In the genomic region with DNA sequence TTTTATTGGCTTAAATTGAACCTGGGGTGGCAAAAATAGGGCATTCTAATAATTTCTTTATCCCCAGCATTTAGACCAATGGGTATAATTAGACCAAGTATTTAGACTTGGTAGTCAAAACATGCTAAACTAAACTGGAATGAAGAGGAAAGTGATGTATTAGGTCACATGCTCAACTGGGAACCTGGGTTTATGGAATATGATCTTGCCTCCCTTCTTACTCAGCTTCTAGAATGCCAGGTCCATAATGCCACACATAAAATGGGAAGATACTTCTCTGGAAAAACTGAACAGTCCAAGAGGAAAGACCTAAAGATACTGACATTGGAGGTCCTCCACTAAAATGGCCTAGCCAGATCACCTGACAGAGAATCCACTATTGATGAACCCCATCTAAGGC, we compare ENCODE assay signal across 20 cellular contexts. TPM values are rescaled to one million over a fixed set of nuclear protein-coding genes. Genes with fewer than 3 reads are reported as not detected.
A peak's percentile ranks its signal among the peaks of the same experiment; 100 is the strongest.
DNase-seq lines count a peak whose midpoint lies in the region; ATAC-seq and TF ChIP-seq lines count a peak whose summit lies in the region.
"Had no signal": no experiment of that assay in that cellular context is flagged by ENCODE, and none has a peak within 500 bp of the region (broad histone marks: within the 10 kb centered on the region; RNA-seq: fewer than 3 reads in every experiment).

No MANE protein-coding gene starts in this region.

- TF ChIP-seq CTCF in GM23338 (conservative IDR thresholded peaks at IDR 0.05; ENCODE audit: low read depth in 2 of 2), result no peak

- no peaks in the 10 kb centered on the region for H3F3A ChIP-seq in GM23338 (replicated peaks; ENCODE audit: low read depth)

- no peak for DNase-seq in activated CD4-positive, alpha-beta T cell treated with anti-CD3 and anti-CD28 coated beads for 36 hours
- DNase-seq in activated CD4-positive, alpha-beta T cell treated with anti-CD3 and anti-CD28 coated beads for 48 hours, result no peak
- no peak for DNase-seq in GM23338 (ENCODE audit: low spot score)
- DNase-seq in naive thymus-derived CD4-positive, alpha-beta T cell, result no peak
- DNase-seq in germinal center (ENCODE audit: low spot score), result no peak
- DNase-seq in activated effector memory CD4-positive, alpha-beta T cell treated with Interleukin-2 at 50 U/mL for 16 hours, result no peak
- DNase-seq: aorta, HFFc6, midbrain, NCI-H187 treated with DMSO at 0.1 percent for 48 hours, nucleus accumbens, right cardiac atrium, uterus had no signal

- H3K4me3 ChIP-seq in GM23338, result no peak overlapping the region
- H3K4me3 ChIP-seq in naive thymus-derived CD4-positive, alpha-beta T cell (ENCODE audit: low read length), result peak overlapping the region; percentile 59
- H3K4me3 ChIP-seq: A549, uterus had no signal

- 0 out of 2 replicates have a peak overlapping the region, but pooled peaks have one; percentile 43 for H2AFZ ChIP-seq in GM23338

- no peaks in the 10 kb centered on the region for H4K20me1 ChIP-seq in GM23338 (replicated peaks; ENCODE audit: insufficient read depth)

- H3K79me2 ChIP-seq in GM23338 (replicated peaks; ENCODE audit: insufficient read depth), result no peaks in the 10 kb centered on the region

- intact Hi-C loops in activated CD4-positive, alpha-beta T cell treated with anti-CD3 and anti-CD28 coated beads for 36 hours (cut with DNase I, micrococcal nuclease), result no loop called here
- intact Hi-C loops in naive thymus-derived CD4-positive, alpha-beta T cell (cut with micrococcal nuclease), result no loop called here

- H3K4me3 Mint-ChIP-seq in activated CD4-positive, alpha-beta T cell treated with anti-CD3 and anti-CD28 coated beads for 36 hours, result peak overlapping the region; percentile 50
- H3K4me3 Mint-ChIP-seq in GM23338, result no peak overlapping the region
- peak overlapping the region; percentile 54 for H3K4me3 Mint-ChIP-seq in activated T-helper 17 cell treated with anti-CD3 and anti-CD28 coated beads, Interleukin-2, amount 50 U/mL, for 72 hours
- peak overlapping the region; percentile 63 to 88 (median 80) for H3K4me3 Mint-ChIP-seq in naive thymus-derived CD4-positive, alpha-beta T cell
- H3K4me3 Mint-ChIP-seq: HFFc6 had no signal

- ATAC-seq in activated CD4-positive, alpha-beta T cell treated with anti-CD3 and anti-CD28 coated beads for 36 hours, result no peak
- ATAC-seq in GM23338, result no peak
- no peak for ATAC-seq in activated T-helper 17 cell treated with anti-CD3 and anti-CD28 coated beads, Interleukin-2, amount 50 U/mL, for 72 hours (replicated peaks)
- ATAC-seq in naive thymus-derived CD4-positive, alpha-beta T cell, result no peak
- ATAC-seq in HG02588 (IDR thresholded peaks at IDR 0.05; ENCODE audit: unreplicated experiment), result no peak
- ATAC-seq: A549; activated CD4-positive, CD25-positive, alpha-beta regulatory T cell treated with anti-CD3 and anti-CD28 coated beads, Interleukin-2, amount 50 U/mL, for 24 hours; right cardiac atrium; Right ventricle myocardium inferior had no signal

- no peaks in the 10 kb centered on the region for H3K27me3 ChIP-seq in GM23338 (ENCODE audit: insufficient read depth)
- no peaks in the 10 kb centered on the region for H3K27me3 ChIP-seq in naive thymus-derived CD4-positive, alpha-beta T cell (ENCODE audit: control insufficient read depth in 2 of 2, insufficient read depth in 2 of 2, low read length in 2 of 2)
- H3K27me3 ChIP-seq: uterus had no signal

- no peaks in the 10 kb centered on the region for H3K27me3 Mint-ChIP-seq in activated CD4-positive, alpha-beta T cell treated with anti-CD3 and anti-CD28 coated beads for 36 hours
- H3K27me3 Mint-ChIP-seq in GM23338 (ENCODE audit: insufficient read depth, low read depth, poor library complexity), result peaks cover 9% of the 10 kb centered on the region
- no peaks in the 10 kb centered on the region for H3K27me3 Mint-ChIP-seq in activated T-helper 17 cell treated with anti-CD3 and anti-CD28 coated beads, Interleukin-2, amount 50 U/mL, for 72 hours
- H3K27me3 Mint-ChIP-seq in naive thymus-derived CD4-positive, alpha-beta T cell, result no peaks in the 10 kb centered on the region

- CTCF ChIA-PET in activated CD4-positive, alpha-beta T cell treated with anti-CD3 and anti-CD28 coated beads for 36 hours (lab: Charles Lee), result interaction anchor here (0.6 to 1.5 kb wide), 6 partner anchors 9 to 286 kb away, joined by 3 to 9 read pairs (median 4); partner anchors contain the start of gene DAZAP2
- CTCF ChIA-PET in naive thymus-derived CD4-positive, alpha-beta T cell (lab: Charles Lee), result interaction anchor here (0.6 to 2.1 kb wide), 3 partner anchors 9 to 77 kb away, joined by 4 to 18 read pairs (median 5); no protein-coding TSS in a partner anchor

- no peaks in the 10 kb centered on the region for H3K4me1 ChIP-seq in GM23338 (ENCODE audit: insufficient read depth)
- peaks cover 43 to 61% of the 10 kb centered on the region in 2 donors for H3K4me1 ChIP-seq in naive thymus-derived CD4-positive, alpha-beta T cell (ENCODE audit: control insufficient read depth in 2 of 2, insufficient read depth in 2 of 2, low read length in 2 of 2)
- H3K4me1 ChIP-seq: uterus had no signal

- peaks cover 50% of the 10 kb centered on the region for H3K4me1 Mint-ChIP-seq in activated CD4-positive, alpha-beta T cell treated with anti-CD3 and anti-CD28 coated beads for 36 hours
- H3K4me1 Mint-ChIP-seq in GM23338, result no peaks in the 10 kb centered on the region; the same call in 1 of the 3 replicates
- peaks cover 26% of the 10 kb centered on the region for H3K4me1 Mint-ChIP-seq in activated T-helper 17 cell treated with anti-CD3 and anti-CD28 coated beads, Interleukin-2, amount 50 U/mL, for 72 hours
- H3K4me1 Mint-ChIP-seq in naive thymus-derived CD4-positive, alpha-beta T cell, result peaks cover 40 to 85% (median 69%) of the 10 kb centered on the region in 7 donors

- H3K36me3 Mint-ChIP-seq in activated CD4-positive, alpha-beta T cell treated with anti-CD3 and anti-CD28 coated beads for 36 hours (ENCODE audit: low read depth), result no peaks in the 10 kb centered on the region
- no peaks in the 10 kb centered on the region for H3K36me3 Mint-ChIP-seq in GM23338 (ENCODE audit: low read depth)
- H3K36me3 Mint-ChIP-seq in activated T-helper 17 cell treated with anti-CD3 and anti-CD28 coated beads, Interleukin-2, amount 50 U/mL, for 72 hours (ENCODE audit: low read depth), result no peaks in the 10 kb centered on the region
- H3K36me3 Mint-ChIP-seq in naive thymus-derived CD4-positive, alpha-beta T cell, result peaks cover 0 to 4% (median 0%) of the 10 kb centered on the region in 5 donors

- POLR2A ChIA-PET in activated CD4-positive, alpha-beta T cell treated with anti-CD3 and anti-CD28 coated beads for 36 hours (lab: Charles Lee), result no interaction called here
- POLR2A ChIA-PET in naive thymus-derived CD4-positive, alpha-beta T cell (lab: Charles Lee), result interaction anchor here (0.5 to 23.8 kb wide), 8 partner anchors 7 to 87 kb away, joined by 3 to 320 read pairs (median 4); partner anchors contain the start of gene BIN2

- H3K9me3 ChIP-seq in naive thymus-derived CD4-positive, alpha-beta T cell (ENCODE audit: control insufficient read depth in 2 of 3, low read length in 3 of 3), result no peaks in the 10 kb centered on the region
- H3K9me3 ChIP-seq: A549, uterus had no signal

- no peaks in the 10 kb centered on the region for H3K9me3 Mint-ChIP-seq in activated CD4-positive, alpha-beta T cell treated with anti-CD3 and anti-CD28 coated beads for 36 hours (ENCODE audit: low read depth)
- H3K9me3 Mint-ChIP-seq in GM23338, result no peaks in the 10 kb centered on the region; the same call in 2 of the 3 replicates
- no peaks in the 10 kb centered on the region for H3K9me3 Mint-ChIP-seq in activated T-helper 17 cell treated with anti-CD3 and anti-CD28 coated beads, Interleukin-2, amount 50 U/mL, for 72 hours
- H3K9me3 Mint-ChIP-seq in naive thymus-derived CD4-positive, alpha-beta T cell, result no peaks in the 10 kb centered on the region
- H3K9me3 Mint-ChIP-seq: HFFc6 had no signal

- H3K27ac Mint-ChIP-seq in activated CD4-positive, alpha-beta T cell treated with anti-CD3 and anti-CD28 coated beads for 36 hours, result peak overlapping the region; percentile 82
- no peak overlapping the region for H3K27ac Mint-ChIP-seq in GM23338
- peak overlapping the region; percentile 48 for H3K27ac Mint-ChIP-seq in activated T-helper 17 cell treated with anti-CD3 and anti-CD28 coated beads, Interleukin-2, amount 50 U/mL, for 72 hours
- H3K27ac Mint-ChIP-seq in naive thymus-derived CD4-positive, alpha-beta T cell, result peak overlapping the region; percentile 69 to 96 (median 92)
- H3K27ac Mint-ChIP-seq: HFFc6 had no signal

- no peak overlapping the region for H3K27ac ChIP-seq in GM23338 (ENCODE audit: low read depth)
- H3K27ac ChIP-seq in naive thymus-derived CD4-positive, alpha-beta T cell (ENCODE audit: low read depth, low read length), result peak overlapping the region; percentile 65
- H3K27ac ChIP-seq: A549, uterus had no signal

- H3K36me3 ChIP-seq in GM23338 (ENCODE audit: insufficient read depth), result no peaks in the 10 kb centered on the region
- no peaks in the 10 kb centered on the region for H3K36me3 ChIP-seq in naive thymus-derived CD4-positive, alpha-beta T cell (ENCODE audit: control insufficient read depth in 2 of 3, insufficient read depth in 3 of 3, low read length in 3 of 3)
- H3K36me3 ChIP-seq: uterus had no signal

- no peaks in the 10 kb centered on the region for H3K9me2 ChIP-seq in GM23338 (ENCODE audit: insufficient read depth)

- H3K4me2 ChIP-seq in GM23338, result no peak overlapping the region
- H3K4me2 ChIP-seq: A549 had no signal

RNA-seq across cellular contexts. Expression of gene BIN2, which starts 6.2 kb away (rescaled TPM):
- 10 to 100 TPM; 39.9 to 48.8 TPM for total RNA-seq in activated CD4-positive, alpha-beta T cell treated with anti-CD3 and anti-CD28 coated beads for 36 hours
- total RNA-seq in GM23338 (2014; rRNA removed; shearing (Covaris generic)), result 0.23 TPM in 1 of 2 replicates, not detected in the other
- 0.17 TPM in 1 of 2 replicates, not detected in the other for polyA plus RNA-seq in GM23338 (2016; fragmentation: Nextera tagmentation; extraction: Ambion mirVana)
- 10 to 100 TPM; 45.8 to 78.8 TPM for total RNA-seq in activated T-helper 17 cell treated with anti-CD3 and anti-CD28 coated beads, Interleukin-2, amount 50 U/mL, for 72 hours
- 100 to 1,000 TPM; 159 to 255 (median 249) TPM for total RNA-seq in naive thymus-derived CD4-positive, alpha-beta T cell
- polyA plus RNA-seq in naive thymus-derived CD4-positive, alpha-beta T cell, result 100 to 1,000 TPM; 198 to 290 TPM
- total RNA-seq: HFFc6, NCI-H460 had no signal

RNA-seq across cellular contexts. Expression of gene CELA1, which starts 16.3 kb away (rescaled TPM):
- total RNA-seq in activated CD4-positive, alpha-beta T cell treated with anti-CD3 and anti-CD28 coated beads for 36 hours, result under 1 TPM in 1 of 2 experiments, not detected in 1; 0.18 TPM
- not detected in 2 replicates for total RNA-seq in GM23338 (2014; rRNA removed; shearing (Covaris generic))
- polyA plus RNA-seq in GM23338 (2016; fragmentation: Nextera tagmentation; extraction: Ambion mirVana), result not detected in 2 replicates
- not detected for total RNA-seq in activated T-helper 17 cell treated with anti-CD3 and anti-CD28 coated beads, Interleukin-2, amount 50 U/mL, for 72 hours
- total RNA-seq in naive thymus-derived CD4-positive, alpha-beta T cell, result 1 to 10 TPM in 4 of 5 experiments, not detected in 1; 1.1 to 2.1 (median 1.4) TPM
- 1 to 10 TPM; 3.8 to 9.2 TPM for polyA plus RNA-seq in naive thymus-derived CD4-positive, alpha-beta T cell
- total RNA-seq: aorta, frontal cortex, HFFc6, NCI-H460, Right ventricle myocardium inferior, uterus had no signal
- polyA plus RNA-seq: A549, aorta, right cardiac atrium had no signal

RNA-seq across cellular contexts. Expression of gene SMAGP, which starts 60.0 kb away (rescaled TPM):
- total RNA-seq in activated CD4-positive, alpha-beta T cell treated with anti-CD3 and anti-CD28 coated beads for 36 hours, result under 1 TPM; 0.69 to 0.86 TPM
- total RNA-seq in GM23338 (2014; rRNA removed; shearing (Covaris generic)), result 7.1 and 8.2 TPM in 2 replicates
- polyA plus RNA-seq in GM23338 (2016; fragmentation: Nextera tagmentation; extraction: Ambion mirVana), result 3.9 and 4.7 TPM in 2 replicates
- total RNA-seq in activated T-helper 17 cell treated with anti-CD3 and anti-CD28 coated beads, Interleukin-2, amount 50 U/mL, for 72 hours, result under 1 TPM; 0.13 to 0.50 TPM
- 1 to 10 TPM; 1.5 to 7.4 (median 4.2) TPM for total RNA-seq in naive thymus-derived CD4-positive, alpha-beta T cell
- 10 to 100 TPM; 10.6 to 16.2 TPM for polyA plus RNA-seq in naive thymus-derived CD4-positive, alpha-beta T cell

Comparison
In these comparisons a context has a peak if more than half of its experiments do, and no peak if none do; other contexts are left out.
1. RNA of gene BIN2, which starts 6.2 kb away (total RNA-seq): 159 to 255 TPM in naive thymus-derived CD4-positive, alpha-beta T cell, 45.8 to 78.8 TPM in activated T-helper 17 cell treated with anti-CD3 and anti-CD28 coated beads, Interleukin-2, amount 50 U/mL, for 72 hours and 39.9 to 48.8 TPM in activated CD4-positive, alpha-beta T cell treated with anti-CD3 and anti-CD28 coated beads for 36 hours; 0.23 TPM in GM23338; every median in the first group is over 10 times any median in the second.